8 cellular contexts compared by ENCODE assay signal in genomic region chrX:130086414-130087207, GRCh38. TPM values are rescaled to one million over a fixed set of nuclear protein-coding genes. Genes with fewer than 3 reads are reported as not detected.
DNase-seq lines count a peak whose midpoint lies in the region; ATAC-seq, FAIRE-seq and TF ChIP-seq lines count a peak whose summit lies in the region.

No MANE protein-coding gene starts in this region.

- no peak for TF ChIP-seq EP300 in tibial nerve (IDR thresholded peaks at IDR 0.05)

- no peak for FAIRE-seq in H54 (lab: Jason Lieb, UNC)

- no peaks in the 10 kb centered on the region for H3K9me3 Mint-ChIP-seq in activated CD4-positive, alpha-beta T cell treated with anti-CD3 and anti-CD28 coated beads for 36 hours (ENCODE audit: low read depth)

- H3K4me3 Mint-ChIP-seq in activated CD4-positive, alpha-beta T cell treated with anti-CD3 and anti-CD28 coated beads for 36 hours, result peak overlapping the region; percentile 74

- peaks cover 82% of the 10 kb centered on the region for H3K4me1 Mint-ChIP-seq in activated CD4-positive, alpha-beta T cell treated with anti-CD3 and anti-CD28 coated beads for 36 hours

- intact Hi-C loops in activated CD4-positive, alpha-beta T cell treated with anti-CD3 and anti-CD28 coated beads for 36 hours (cut with DNase I, micrococcal nuclease), result loop anchor here (5.0 to 10.0 kb wide), 4 partner anchors 181 to 816 kb away; partner anchors contain the start of genes ENOX2 (in 1 of the 2), SASH3 (in 1 of the 2) and ZNF280C (in 1 of the 2)
- intact Hi-C loops in left ventricle myocardium superior (cut with micrococcal nuclease), result loop anchor here (10.0 kb wide), 1 partner anchor 108 kb away; no protein-coding TSS in a partner anchor

- H3K36me3 Mint-ChIP-seq in activated CD4-positive, alpha-beta T cell treated with anti-CD3 and anti-CD28 coated beads for 36 hours (ENCODE audit: low read depth), result peaks cover 15% of the 10 kb centered on the region

- H3K27me3 ChIP-seq in tibial nerve, result no peaks in the 10 kb centered on the region

- peak overlapping the region in 2 of 4 donors; percentile 33 to 45 for H3K27ac ChIP-seq in tibial nerve

- TF ChIP-seq POLR2A in tibial nerve (IDR thresholded peaks at IDR 0.05) (no peak), H54 (IDR thresholded peaks at IDR 0.05; ENCODE audit: low read depth, low read length) (no peak)

- no peaks in the 10 kb centered on the region for H3K27me3 Mint-ChIP-seq in activated CD4-positive, alpha-beta T cell treated with anti-CD3 and anti-CD28 coated beads for 36 hours

- no peak overlapping the region for H3K4me3 ChIP-seq in tibial nerve

- no peak for TF ChIP-seq CTCF in tibial nerve (IDR thresholded peaks at IDR 0.05)

- H3K27ac Mint-ChIP-seq in activated CD4-positive, alpha-beta T cell treated with anti-CD3 and anti-CD28 coated beads for 36 hours, result peak overlapping the region; percentile 94

- CTCF ChIA-PET in activated CD4-positive, alpha-beta T cell treated with anti-CD3 and anti-CD28 coated beads for 36 hours (lab: Charles Lee), result interaction anchor here (0.7 to 2.0 kb wide), 5 partner anchors 9 to 35 kb away, joined by 3 to 15 read pairs (median 4); no protein-coding TSS in a partner anchor

- POLR2A ChIA-PET in activated CD4-positive, alpha-beta T cell treated with anti-CD3 and anti-CD28 coated beads for 36 hours (lab: Charles Lee), result interaction anchor here (0.6 kb wide), 1 partner anchor 1951 kb away, joined by 6 read pairs; no protein-coding TSS in a partner anchor

- peak; percentile 34 for ATAC-seq in GM19351 (IDR thresholded peaks at IDR 0.05; ENCODE audit: unreplicated experiment)
- peak; percentile 31 for ATAC-seq in HG03558 (IDR thresholded peaks at IDR 0.05; ENCODE audit: extremely low read depth, unreplicated experiment)
- ATAC-seq in activated CD4-positive, alpha-beta T cell treated with anti-CD3 and anti-CD28 coated beads for 36 hours, result peak; percentile 53
- ATAC-seq in left ventricle myocardium superior, result peak; percentile 23

- H3K9me3 ChIP-seq in tibial nerve, result no peaks in the 10 kb centered on the region

- WGBS in tibial nerve, 2 donors, result 73 to 77% methylated on average over 12 to 13 of the region's 13 CpGs

- H3K4me1 ChIP-seq in tibial nerve, result peaks cover 0 to 34% (median 10%) of the 10 kb centered on the region in 4 donors

- DNase-seq in AML-193 (lab: John Stamatoyannopoulos, UW) (peak; percentile 76 to 84), left ventricle myocardium superior (no peak), tibial nerve (ENCODE audit: low spot score in 2 of 2) (no peak), H54 (ENCODE audit: insufficient read length, low spot score) (no peak), DMS 273 treated with DMSO at 0.1 percent for 48 hours (lab: John Stamatoyannopoulos, UW) (no peak)
- peak; percentile 85 for DNase-seq in activated CD4-positive, alpha-beta T cell treated with anti-CD3 and anti-CD28 coated beads for 36 hours

- no peaks in the 10 kb centered on the region for H3K36me3 ChIP-seq in tibial nerve

RNA-seq across cellular contexts. Expression of gene ELF4, which starts 23.7 kb away (rescaled TPM):
- 10 to 100 TPM; 23.9 to 27.5 TPM for total RNA-seq in activated CD4-positive, alpha-beta T cell treated with anti-CD3 and anti-CD28 coated beads for 36 hours
- 2.3 TPM for total RNA-seq in left ventricle myocardium superior
- total RNA-seq in tibial nerve, result 10 to 100 TPM in 2 of 4 donors, 1 to 10 TPM in 2; 8.2 to 11.7 (median 10.2) TPM

Comparison
In these comparisons a context has a peak if more than half of its experiments do, and no peak if none do; other contexts are left out.
1. DNase-seq: peak in AML-193 (2 of 2) and activated CD4-positive, alpha-beta T cell treated with anti-CD3 and anti-CD28 coated beads for 36 hours (single experiment); none in left ventricle myocardium superior (single experiment), tibial nerve (0 of 2), H54 (single experiment) and DMS 273 treated with DMSO at 0.1 percent for 48 hours (single experiment).
2. Peak in every context shown above with its lines, with median percentiles within 50 percentile points of each other: ATAC-seq.